8 cellular contexts compared by ENCODE assay signal in genomic region chr17:74212262-74212912, GRCh38. TPM values are rescaled to one million over a fixed set of nuclear protein-coding genes. Genes with fewer than 3 reads are reported as not detected.
DNase-seq lines count a peak whose midpoint lies in the region; ATAC-seq, FAIRE-seq and TF ChIP-seq lines count a peak whose summit lies in the region.

No MANE protein-coding gene starts in this region.

- intact Hi-C loops in CD4-positive, alpha-beta T cell (cut with DNase I, micrococcal nuclease), result loop anchor here (5.0 kb wide), 2 partner anchors 70 to 155 kb away; partner anchors contain the start of gene GPR142 (in 1 of the 2)

- POLR2A ChIA-PET in CD4-positive, alpha-beta T cell (lab: Charles Lee), result interaction anchor here (0.9 to 2.7 kb wide), 12 partner anchors 8 to 621 kb away, joined by 3 to 28 read pairs (median 5); partner anchors contain the start of genes BTBD17, DNAI2 and RPL38

- H3K27ac Mint-ChIP-seq in CD4-positive, alpha-beta T cell, result peak overlapping the region; percentile 74
- peak overlapping the region; percentile 90 for H3K27ac Mint-ChIP-seq in nephron progenitor cell

- no peaks in the 10 kb centered on the region for H3K9me3 Mint-ChIP-seq in CD4-positive, alpha-beta T cell
- no peaks in the 10 kb centered on the region for H3K9me3 Mint-ChIP-seq in nephron progenitor cell

- no peaks in the 10 kb centered on the region for H3K27me3 ChIP-seq in CD4-positive, alpha-beta T cell (ENCODE audit: control insufficient read depth, insufficient read depth, low read length)

- peaks cover 54% of the 10 kb centered on the region for H3K4me1 Mint-ChIP-seq in CD4-positive, alpha-beta T cell (ENCODE audit: low read depth)
- peaks cover 80% of the 10 kb centered on the region for H3K4me1 Mint-ChIP-seq in nephron progenitor cell

- peak overlapping the region; percentile 89 for H3K4me3 Mint-ChIP-seq in CD4-positive, alpha-beta T cell
- H3K4me3 Mint-ChIP-seq in nephron progenitor cell, result peak overlapping the region; percentile 76

- no peak for FAIRE-seq in RCC 7860 (lab: Jason Lieb, UNC)

- H3K9me3 ChIP-seq in CD4-positive, alpha-beta T cell (ENCODE audit: control insufficient read depth, low read length), result no peaks in the 10 kb centered on the region

- peak overlapping the region; percentile 30 for H3K27ac ChIP-seq in CD4-positive, alpha-beta T cell (ENCODE audit: low read depth, low read length)

- CTCF ChIA-PET in CD4-positive, alpha-beta T cell (lab: Charles Lee), result interaction anchor here (1.2 to 2.5 kb wide), 4 partner anchors 8 to 245 kb away, joined by 3 to 16 read pairs (median 8); partner anchors contain the start of gene RPL38

- H3K36me3 Mint-ChIP-seq in CD4-positive, alpha-beta T cell (ENCODE audit: low read depth), result peaks cover 49% of the 10 kb centered on the region
- H3K36me3 Mint-ChIP-seq in nephron progenitor cell (ENCODE audit: low read depth), result peaks cover 21% of the 10 kb centered on the region

- peak; percentile 6 for ATAC-seq in CD4-positive, alpha-beta T cell (ENCODE audit: poor library complexity)
- ATAC-seq in HG02610 (IDR thresholded peaks at IDR 0.05; ENCODE audit: unreplicated experiment) (peak; percentile 3), esophagus mucosa (peak; percentile 2), HG03442 (IDR thresholded peaks at IDR 0.05; ENCODE audit: unreplicated experiment) (no peak)

- no peaks in the 10 kb centered on the region for H3K27me3 Mint-ChIP-seq in CD4-positive, alpha-beta T cell
- peaks cover 52% of the 10 kb centered on the region for H3K27me3 Mint-ChIP-seq in nephron progenitor cell (ENCODE audit: low read depth, poor library complexity)

- peak in 2 of 10 experiments; percentile 9 to 36 for DNase-seq in CD4-positive, alpha-beta T cell
- peak; percentile 16 to 18 for DNase-seq in activated CD4-positive, alpha-beta T cell treated with anti-CD3 and anti-CD28 coated beads for 4 hours
- DNase-seq in nephron progenitor cell (peak; percentile 38), RCC 7860 (ENCODE audit: low spot score) (no peak), NCI-H187 treated with DMSO at 0.1 percent for 48 hours (lab: John Stamatoyannopoulos, UW) (no peak)

- TF ChIP-seq CTCF in CD4-positive, alpha-beta T cell (IDR thresholded peaks at IDR 0.05), result no peak
- TF ChIP-seq CTCF in nephron progenitor cell (IDR thresholded peaks at IDR 0.05), result no peak

RNA-seq across cellular contexts. Expression of gene TTYH2, which starts 1.0 kb away (rescaled TPM):
- 1 to 10 TPM; 4.4 to 5.4 TPM for total RNA-seq in CD4-positive, alpha-beta T cell
- total RNA-seq in esophagus mucosa, result 0.88 TPM

RNA-seq across cellular contexts. Expression of gene RPL38, which starts 8.9 kb away (rescaled TPM):
- 1,000 to 10,000 TPM; 2,305 to 2,531 TPM for total RNA-seq in CD4-positive, alpha-beta T cell
- total RNA-seq in esophagus mucosa, result 1,104 TPM

Comparison
In these comparisons a context has a peak if more than half of its experiments do, and no peak if none do; other contexts are left out.
1. DNase-seq: peak in activated CD4-positive, alpha-beta T cell treated with anti-CD3 and anti-CD28 coated beads for 4 hours (2 of 2) and nephron progenitor cell (single experiment); none in RCC 7860 (single experiment) and NCI-H187 treated with DMSO at 0.1 percent for 48 hours (single experiment).